In the genomic region with DNA sequence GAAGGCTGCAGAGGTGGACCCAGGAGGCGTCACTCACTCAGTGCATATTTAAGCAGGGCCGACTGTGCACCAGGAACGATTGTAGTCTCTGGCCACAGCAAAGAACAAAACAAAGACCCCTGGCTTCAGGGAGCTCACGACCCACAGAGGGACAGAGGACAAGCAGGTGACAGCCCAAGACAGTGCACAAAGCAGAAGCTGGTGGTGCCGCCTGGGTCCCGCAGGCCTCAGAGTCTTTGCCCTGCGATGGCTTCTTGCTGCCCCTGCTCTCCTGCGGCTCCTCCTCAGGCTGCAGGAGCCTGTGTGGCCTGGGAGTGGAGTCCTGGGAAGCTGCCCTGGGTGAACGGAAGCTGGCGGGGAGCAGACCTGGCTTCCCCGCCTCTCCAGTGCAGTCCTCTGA, we compare ENCODE assay signal across 5 cellular contexts.
"Had no signal": no experiment of that assay in that cellular context is flagged by ENCODE, and none has a peak within 500 bp of the region (broad histone marks: within the 10 kb centered on the region; RNA-seq: fewer than 3 reads in every experiment).

No MANE protein-coding gene starts in this region.

- H3K4me3 ChIP-seq: K562 had no signal

- DNase-seq: IMR-90, KBM-7, KG1 had no signal

- H3K27ac ChIP-seq: HL-60 had no signal
